Comparison of ENCODE assay signal across 8 cellular contexts in genomic region chr2:240560084-240560479, GRCh38. TPM values are rescaled to one million over a fixed set of nuclear protein-coding genes. Genes with fewer than 3 reads are reported as not detected.
A peak's percentile ranks its signal among the peaks of the same experiment; 100 is the strongest.
DNase-seq lines count a peak whose midpoint lies in the region; ATAC-seq, FAIRE-seq and TF ChIP-seq lines count a peak whose summit lies in the region.

DUSP28 (plus strand) TSS chr2:240560357; CDS start chr2:240560685, 328 bp downstream.

- DNase-seq in DMS 273 (lab: John Stamatoyannopoulos, UW; ENCODE audit: unreplicated experiment) (peak; percentile 95), HTR-8/SVneo (ENCODE audit: insufficient read length, low spot score) (peak; percentile 89), OCI-M1 (lab: John Stamatoyannopoulos, UW) (peak; percentile 93), esophagus muscularis mucosa (ENCODE audit: extremely low spot score) (peak; percentile 97), myocyte (ENCODE audit: low read depth) (peak; percentile 91)
- peak; percentile 95 for DNase-seq in activated T-cell treated with anti-CD3 and anti-CD28 coated beads, Interleukin-2, amount 50 U/mL, for 24 hours
- DNase-seq in stimulated activated effector memory CD8-positive, alpha-beta T cell treated with anti-CD3 and anti-CD28 coated beads, Interleukin-12 subunit alpha, Interleukin-12 subunit beta, amount 100 ng/mL, for 72 hours (ENCODE audit: low spot score in 2 of 2), result peak in 1 of 2 donors; percentile 85

- H3K4me3 Mint-ChIP-seq in activated T-cell treated with anti-CD3 and anti-CD28 coated beads, Interleukin-2, amount 50 U/mL, for 24 hours, result peak within 1 kb of the TSS; percentile 82
- peak within 1 kb of the TSS; percentile 95 for H3K4me3 Mint-ChIP-seq in stimulated activated effector memory CD8-positive, alpha-beta T cell treated with anti-CD3 and anti-CD28 coated beads, Interleukin-12 subunit alpha, Interleukin-12 subunit beta, amount 100 ng/mL, for 72 hours

- H3K4me1 Mint-ChIP-seq in activated T-cell treated with anti-CD3 and anti-CD28 coated beads, Interleukin-2, amount 50 U/mL, for 24 hours (ENCODE audit: low read depth), result peaks cover 76% of the 10 kb centered on the region
- peaks cover 68% of the 10 kb centered on the region for H3K4me1 Mint-ChIP-seq in stimulated activated effector memory CD8-positive, alpha-beta T cell treated with anti-CD3 and anti-CD28 coated beads, Interleukin-12 subunit alpha, Interleukin-12 subunit beta, amount 100 ng/mL, for 72 hours

- peak; percentile 72 for TF ChIP-seq POLR2A in esophagus muscularis mucosa (IDR thresholded peaks at IDR 0.05; ENCODE audit: low read depth)

- H3K9me3 ChIP-seq in esophagus muscularis mucosa, result no peaks in the 10 kb centered on the region

- H3K36me3 Mint-ChIP-seq in activated T-cell treated with anti-CD3 and anti-CD28 coated beads, Interleukin-2, amount 50 U/mL, for 24 hours (ENCODE audit: low read depth), result peaks cover 77% of the 10 kb centered on the region
- peaks cover 72% of the 10 kb centered on the region for H3K36me3 Mint-ChIP-seq in stimulated activated effector memory CD8-positive, alpha-beta T cell treated with anti-CD3 and anti-CD28 coated beads, Interleukin-12 subunit alpha, Interleukin-12 subunit beta, amount 100 ng/mL, for 72 hours

- peaks cover 0 to 5% (median 2%) of the 10 kb centered on the region in 4 donors for H3K36me3 ChIP-seq in esophagus muscularis mucosa

- no peak for TF ChIP-seq CTCF in esophagus muscularis mucosa (IDR thresholded peaks at IDR 0.05)

- peak; percentile 83 for FAIRE-seq in HTR-8/SVneo (lab: Jason Lieb, UNC)

- ATAC-seq in GM21367 (IDR thresholded peaks at IDR 0.05; ENCODE audit: unreplicated experiment), result peak; percentile 47
- peak; percentile 77 for ATAC-seq in stimulated activated effector memory CD8-positive, alpha-beta T cell treated with anti-CD3 and anti-CD28 coated beads, Interleukin-12 subunit alpha, Interleukin-12 subunit beta, amount 100 ng/mL, for 72 hours

- peaks cover 47 to 64% (median 54%) of the 10 kb centered on the region in 4 donors for H3K4me1 ChIP-seq in esophagus muscularis mucosa

- TF ChIP-seq EP300 in esophagus muscularis mucosa (IDR thresholded peaks at IDR 0.05), result no peak

- H3K4me3 ChIP-seq in esophagus muscularis mucosa, result peak within 1 kb of the TSS; percentile 73 to 90 (median 87)

- WGBS in esophagus muscularis mucosa, result under 1% methylated on average over 34 of the region's 39 CpGs

- H3K27ac ChIP-seq in esophagus muscularis mucosa (replicated peaks in 1 of 4), result peak within 1 kb of the TSS; percentile 98 to 100 (median 98)

- no peaks in the 10 kb centered on the region for H3K9me3 Mint-ChIP-seq in activated T-cell treated with anti-CD3 and anti-CD28 coated beads, Interleukin-2, amount 50 U/mL, for 24 hours
- no peaks in the 10 kb centered on the region for H3K9me3 Mint-ChIP-seq in stimulated activated effector memory CD8-positive, alpha-beta T cell treated with anti-CD3 and anti-CD28 coated beads, Interleukin-12 subunit alpha, Interleukin-12 subunit beta, amount 100 ng/mL, for 72 hours

- no peaks in the 10 kb centered on the region for H3K27me3 Mint-ChIP-seq in activated T-cell treated with anti-CD3 and anti-CD28 coated beads, Interleukin-2, amount 50 U/mL, for 24 hours

- H3K27me3 ChIP-seq in esophagus muscularis mucosa, result peaks cover 0 to 19% (median 0%) of the 10 kb centered on the region in 4 donors

- intact Hi-C loops in esophagus muscularis mucosa (cut with DNase I), result loop anchor here (10.0 kb wide), 1 partner anchor 125 kb away; the partner anchor contains the start of gene GPC1

- H3K27ac Mint-ChIP-seq in activated T-cell treated with anti-CD3 and anti-CD28 coated beads, Interleukin-2, amount 50 U/mL, for 24 hours, result peak within 1 kb of the TSS; percentile 95
- peak within 1 kb of the TSS; percentile 90 for H3K27ac Mint-ChIP-seq in stimulated activated effector memory CD8-positive, alpha-beta T cell treated with anti-CD3 and anti-CD28 coated beads, Interleukin-12 subunit alpha, Interleukin-12 subunit beta, amount 100 ng/mL, for 72 hours

RNA-seq across cellular contexts. Expression of gene DUSP28, which starts in this region (rescaled TPM):
- total RNA-seq in esophagus muscularis mucosa, result 1 to 10 TPM; 3.8 to 7.3 (median 4.8) TPM
- 36.7 and 54.0 TPM in 2 replicates for total RNA-seq in myocyte
- 17.8 TPM for polyA plus RNA-seq in myocyte (2012)
